ENCODE assay signal across 26 cellular contexts in genomic region chr5:2168601-2169416, GRCh38.
"Had no signal": no experiment of that assay in that cellular context is flagged by ENCODE, and none has a peak within 500 bp of the region (broad histone marks: within the 10 kb centered on the region; RNA-seq: fewer than 3 reads in every experiment).

No MANE protein-coding gene starts in this region.

- H3K4me3 ChIP-seq: stomach, tibial artery had no signal

- H3K36me3 Mint-ChIP-seq: activated naive CD8-positive, alpha-beta T cell; naive thymus-derived CD8-positive, alpha-beta T cell; stimulated activated memory B cell treated with anti-CD40 and anti-IgM and Interleukin-4, amounts not matched to agents 10 μg/mL and 1 μg/mL and 100 μg/mL, for 72 hours had no signal

- H3K4me3 Mint-ChIP-seq: activated naive CD8-positive, alpha-beta T cell; effector memory CD8-positive, alpha-beta T cell; naive thymus-derived CD8-positive, alpha-beta T cell; stimulated activated memory B cell treated with anti-CD40 and anti-IgM and Interleukin-4, amounts not matched to agents 10 μg/mL and 1 μg/mL and 100 μg/mL, for 72 hours; T-helper 1 cell treated with Interleukin-12 subunit alpha and Interleukin-12 subunit beta and Interleukin-4 antibody, amounts not matched to agents 30 μg/mL and 1 μg/mL, for 36 hours had no signal

- DNase-seq: activated CD4-positive, alpha-beta T cell treated with anti-CD3 and anti-CD28 coated beads for 4 hours; activated CD4-positive, alpha-beta T cell treated with anti-CD3 and anti-CD28 coated beads, Interleukin-2, amount 50 U/mL, for 4 hours; activated effector memory CD4-positive, alpha-beta T cell treated with Interleukin-2 at 50 U/mL for 16 hours; activated naive CD4-positive, alpha-beta T cell treated with Interleukin-2 at 50 U/mL for 16 hours; activated T-cell treated with anti-CD3 and anti-CD28 coated beads for 4 hours; cerebellar nuclear complex; cortex of kidney; effector memory CD8-positive, alpha-beta T cell; foreskin keratinocyte; midbrain; naive thymus-derived CD8-positive, alpha-beta T cell; small intestine; stimulated activated CD4-positive, alpha-beta T cell treated with anti-CD3 and anti-CD28 coated beads, Interleukin-1b, Interleukin-23, amount 100 ng/mL, for 48 hours; stimulated activated CD4-positive, alpha-beta T cell treated with anti-CD3 and anti-CD28 coated beads, Interleukin-4, amount 100 ng/mL, for 4 hours; stimulated activated CD8-positive, alpha-beta memory T cell treated with anti-CD3 and anti-CD28 coated beads, Interleukin-4, amount 100 ng/mL, for 48 hours; stomach; T-helper 9 cell had no signal

- H3K27ac Mint-ChIP-seq: activated naive CD8-positive, alpha-beta T cell; effector memory CD8-positive, alpha-beta T cell; naive thymus-derived CD8-positive, alpha-beta T cell; stimulated activated memory B cell treated with anti-CD40 and anti-IgM and Interleukin-4, amounts not matched to agents 10 μg/mL and 1 μg/mL and 100 μg/mL, for 72 hours; T-helper 1 cell treated with Interleukin-12 subunit alpha and Interleukin-12 subunit beta and Interleukin-4 antibody, amounts not matched to agents 30 μg/mL and 1 μg/mL, for 36 hours had no signal

- FAIRE-seq: bronchial epithelial cell, endothelial cell of umbilical vein, islet of Langerhans, small intestine, TTC549 had no signal

- H3K9me3 Mint-ChIP-seq: stimulated activated memory B cell treated with anti-CD40 and anti-IgM and Interleukin-4, amounts not matched to agents 10 μg/mL and 1 μg/mL and 100 μg/mL, for 72 hours; T-helper 1 cell treated with Interleukin-12 subunit alpha and Interleukin-12 subunit beta and Interleukin-4 antibody, amounts not matched to agents 30 μg/mL and 1 μg/mL, for 36 hours had no signal

- ATAC-seq: effector memory CD8-positive, alpha-beta T cell; foreskin keratinocyte; naive thymus-derived CD8-positive, alpha-beta T cell; sciatic nerve; stimulated activated memory B cell treated with anti-CD40 and anti-IgM and Interleukin-4, amounts not matched to agents 10 μg/mL and 1 μg/mL and 100 μg/mL, for 72 hours had no signal

- H3K4me1 Mint-ChIP-seq: stimulated activated memory B cell treated with anti-CD40 and anti-IgM and Interleukin-4, amounts not matched to agents 10 μg/mL and 1 μg/mL and 100 μg/mL, for 72 hours had no signal
